Comparison of ENCODE assay signal across 37 cellular contexts in genomic region chr20:49517509-49518100, GRCh38. TPM values are rescaled to one million over a fixed set of nuclear protein-coding genes. Genes with fewer than 3 reads are reported as not detected.
DNase-seq lines count a peak whose midpoint lies in the region; ATAC-seq, FAIRE-seq and TF ChIP-seq lines count a peak whose summit lies in the region.
"Had no signal": no experiment of that assay in that cellular context is flagged by ENCODE, and none has a peak within 500 bp of the region (broad histone marks: within the 10 kb centered on the region; RNA-seq: fewer than 3 reads in every experiment).

No MANE protein-coding gene starts in this region.

- TF ChIP-seq POLR2A in IMR-90 (IDR thresholded peaks at IDR 0.05; ENCODE audit: low read depth, low read length): no peak

- peaks cover 14% of the 10 kb centered on the region for H3K27me3 ChIP-seq in IMR-90 (ENCODE audit: control insufficient read depth, insufficient read depth, low read length)
- H3K27me3 ChIP-seq: BLaER1 treated with 17β-estradiol and CSF1 and Interleukin-3, amounts not matched to agents 10 nM and 100 nM; body of pancreas; ovary; testis; vagina had no signal

- no peak overlapping the region for H3K23ac ChIP-seq in IMR-90 (ENCODE audit: low read depth, low read length)

- no peaks in the 10 kb centered on the region for H3K27me3 Mint-ChIP-seq in chondrocyte (ENCODE audit: low read depth)

- no peak for TF ChIP-seq CTCF in IMR-90 (conservative IDR thresholded peaks at IDR 0.05; ENCODE audit: low read depth, low read length)
- no peak for TF ChIP-seq CTCF in chondrocyte (IDR thresholded peaks at IDR 0.05)
- no peak for TF ChIP-seq CTCF in GM20000 (IDR thresholded peaks at IDR 0.05; ENCODE audit: extremely low read depth, missing control alignments)

- no peaks in the 10 kb centered on the region for H3K9me3 Mint-ChIP-seq in chondrocyte (ENCODE audit: low read depth)
- H3K9me3 Mint-ChIP-seq: activated CD4-positive, alpha-beta memory T cell treated with anti-CD3 and anti-CD28 coated beads, Interleukin-2, amount 10 ng/mL, durations not matched to agents 7 days and 5 days; activated T-helper 1 cell treated with anti-CD3 and anti-CD28 coated beads, Interleukin-12 subunit alpha, Interleukin-12 subunit beta, Interleukin-2, Interleukin-4 antibody, amounts not matched to agents 30 ng/mL and 10 ng/mL and 1 ng/mL, durations not matched to agents 14 hours and 24 hours and 36 hours; central memory CD8-positive, alpha-beta T cell; natural killer cell treated with Interleukin-12 subunit alpha and Interleukin-12 subunit beta and Interleukin-15 and Interleukin-18, amount 100 ng/mL, for 72 hours had no signal

- no peak overlapping the region for H3K18ac ChIP-seq in IMR-90 (ENCODE audit: low read depth, low read length)

- no peak overlapping the region for H4K5ac ChIP-seq in IMR-90 (ENCODE audit: low read depth, low read length)

- no peak overlapping the region for H2BK120ac ChIP-seq in IMR-90 (ENCODE audit: low read depth, low read length)

- no peak for ATAC-seq in IMR-90 (ENCODE audit: low read depth)
- ATAC-seq: activated CD4-positive, CD25-positive, alpha-beta regulatory T cell treated with anti-CD3 and anti-CD28 coated beads, Interleukin-2, amount 50 U/mL, for 24 hours; body of pancreas; left colon; mucosa of descending colon; natural killer cell treated with Interleukin-12 subunit alpha and Interleukin-12 subunit beta and Interleukin-15 and Interleukin-18, amount 100 ng/mL, for 72 hours; Right ventricle myocardium inferior; SK-N-SH treated with all-trans-retinoic acid at 6 μM for 48 hours; stimulated activated naive CD8-positive, alpha-beta T cell treated with anti-CD3 and anti-CD28 coated beads, Interleukin-15, Interleukin-2, amounts not matched to agents 100 U/mL and 50 U/mL, for 24 hours had no signal

- in situ Hi-C loops in IMR-90 (cut with MboI; ENCODE audit: low sequenced_read_pairs): no loop called here

- H4K8ac ChIP-seq in IMR-90 (ENCODE audit: low read depth in 2 of 2, low read length in 2 of 2): no peak overlapping the region

- H3K36me3 ChIP-seq in IMR-90 (ENCODE audit: control insufficient read depth, insufficient read depth, low read length): no peaks in the 10 kb centered on the region
- H3K36me3 ChIP-seq: BLaER1 treated with 17β-estradiol and CSF1 and Interleukin-3, amounts not matched to agents 10 nM and 100 nM; esophagus squamous epithelium; ovary; vagina had no signal

- CTCF ChIA-PET in IMR-90 (lab: Yijun Ruan, JAX): no interaction called here

- no peak overlapping the region for H3K14ac ChIP-seq in IMR-90 (replicated peaks; ENCODE audit: low read depth, low read length)

- no peak overlapping the region for H3K4me3 ChIP-seq in IMR-90 (ENCODE audit: insufficient read depth, low read depth, low read length)
- H3K4me3 ChIP-seq: BLaER1 treated with 17β-estradiol and CSF1 and Interleukin-3, amounts not matched to agents 10 nM and 100 nM; body of pancreas; esophagus squamous epithelium; mucosa of descending colon; ovary; testis; vagina had no signal

- WGBS in IMR-90 (ENCODE audit: extremely low coverage in 2 of 2, insufficient read length in 1 of 2), 2 experiments: 60% methylated on average over 2 of the region's 10 CpGs; no CpG with 5 or more reads in 1 of the 2 experiments

- H3K27ac ChIP-seq in IMR-90 (ENCODE audit: insufficient read depth, low read length): no peak overlapping the region
- H3K27ac ChIP-seq: BLaER1 treated with 17β-estradiol and CSF1 and Interleukin-3, amounts not matched to agents 10 nM and 100 nM; body of pancreas; ovary; testis; vagina had no signal

- H3K4me3 Mint-ChIP-seq in chondrocyte (ENCODE audit: unreplicated experiment): no peak overlapping the region
- H3K4me3 Mint-ChIP-seq: activated CD4-positive, alpha-beta memory T cell treated with anti-CD3 and anti-CD28 coated beads, Interleukin-2, amount 10 ng/mL, durations not matched to agents 7 days and 5 days; activated naive CD4-positive, alpha-beta T cell treated with anti-CD3 and anti-CD28 coated beads for 36 hours; activated T-helper 1 cell treated with anti-CD3 and anti-CD28 coated beads, Interleukin-12 subunit alpha, Interleukin-12 subunit beta, Interleukin-2, Interleukin-4 antibody, amounts not matched to agents 30 ng/mL and 10 ng/mL and 1 ng/mL, durations not matched to agents 14 hours and 24 hours and 36 hours; central memory CD8-positive, alpha-beta T cell; natural killer cell treated with Interleukin-12 subunit alpha and Interleukin-12 subunit beta and Interleukin-15 and Interleukin-18, amount 100 ng/mL, for 72 hours had no signal

- BruUV-seq in IMR-90 (replicated peaks; lab: Mats Ljungman, UMichigan): no TSS peak

- peak overlapping the region; percentile 17 for H2AFZ ChIP-seq in IMR-90 (replicated peaks; ENCODE audit: low read length, poor library complexity)

- DNase-seq in IMR-90: no peak
- DNase-seq in chondrocyte (ENCODE audit: low spot score): no peak
- peak; percentile 40 for DNase-seq in myocyte (ENCODE audit: low read depth)
- no peak for DNase-seq in urothelium cell line (ENCODE audit: low spot score)
- no peak for DNase-seq in GM20000 (ENCODE audit: low spot score)
- no peak for DNase-seq in NCI-H2029 treated with DMSO at 0.1 percent for 48 hours (lab: John Stamatoyannopoulos, UW)
- DNase-seq in EL: no peak
- DNase-seq: activated CD4-positive, alpha-beta memory T cell treated with anti-CD3 and anti-CD28 coated beads, Interleukin-2, amount 10 ng/mL, durations not matched to agents 7 days and 5 days; activated CD8-positive, alpha-beta memory T cell treated with anti-CD3 and anti-CD28 coated beads, Interleukin-2, amount 50 U/mL, for 4 hours; activated naive CD4-positive, alpha-beta T cell treated with anti-CD3 and anti-CD28 coated beads for 36 hours; body of pancreas; dermis blood vessel endothelial cell; DMS53; esophagus squamous epithelium; hippocampal formation; KG1; left colon; mammary epithelial cell; mucosa of descending colon; NCI-H1105 treated with DMSO at 0.1 percent for 48 hours; NCI-H187 treated with DMSO at 0.1 percent for 48 hours; NCI-H524 treated with DMSO at 0.1 percent for 48 hours; ovary; stimulated activated CD4-positive, alpha-beta T cell treated with anti-CD3 and anti-CD28 coated beads, Interleukin-1b, Interleukin-23, amount 100 ng/mL, for 48 hours; stimulated activated naive CD8-positive, alpha-beta T cell treated with anti-CD3 and anti-CD28 coated beads, Interleukin-15, Interleukin-2, amounts not matched to agents 100 U/mL and 50 U/mL, for 24 hours; T-helper 2 cell; testis had no signal

- peak; percentile 77 for FAIRE-seq in urothelium cell line (lab: Jason Lieb, UNC)
- FAIRE-seq: G401.6 had no signal

- H2BK15ac ChIP-seq in IMR-90 (ENCODE audit: low read depth, low read length): no peak overlapping the region

- dilution Hi-C loops in IMR-90 (cut with HindIII; ENCODE audit: low sequenced_read_pairs, unreplicated experiment): no loop called here

- H2BK20ac ChIP-seq in IMR-90 (ENCODE audit: low read depth, low read length): no peak overlapping the region

- POLR2A ChIA-PET in IMR-90 (lab: Charles Lee; ENCODE audit: unreplicated experiment): no interaction called here

- no peak overlapping the region for H3K4ac ChIP-seq in IMR-90 (ENCODE audit: low read depth, low read length)

- no peak overlapping the region for H2AK5ac ChIP-seq in IMR-90 (ENCODE audit: low read depth, low read length)

- no peaks in the 10 kb centered on the region for H3K9me1 ChIP-seq in IMR-90 (ENCODE audit: insufficient read depth, low read length)

- TF ChIP-seq RAD21 in IMR-90 (IDR thresholded peaks at IDR 0.05; ENCODE audit: low read length): no peak

- H3K36me3 Mint-ChIP-seq in chondrocyte (ENCODE audit: low read depth): peaks cover 50% of the 10 kb centered on the region
- H3K36me3 Mint-ChIP-seq: natural killer cell treated with Interleukin-12 subunit alpha and Interleukin-12 subunit beta and Interleukin-15 and Interleukin-18, amount 100 ng/mL, for 72 hours had no signal

- H3K4me1 ChIP-seq in IMR-90 (ENCODE audit: control insufficient read depth, insufficient read depth, low read length): no peaks in the 10 kb centered on the region
- H3K4me1 ChIP-seq: body of pancreas, testis, vagina had no signal

- H3K79me1 ChIP-seq in IMR-90 (ENCODE audit: low read depth in 1 of 2, low read length in 2 of 2): no peaks in the 10 kb centered on the region

- H2BK5ac ChIP-seq in IMR-90 (ENCODE audit: low read depth, low read length, poor library complexity, severe bottlenecking): no peak overlapping the region

- H4K20me1 ChIP-seq in IMR-90 (ENCODE audit: insufficient read depth, low read length): no peaks in the 10 kb centered on the region
- H4K20me1 ChIP-seq: BLaER1 treated with 17β-estradiol and CSF1 and Interleukin-3, amounts not matched to agents 10 nM and 100 nM had no signal

- intact Hi-C loops in IMR-90 (cut with micrococcal nuclease): no loop called here

- H3K9me3 ChIP-seq in IMR-90 (ENCODE audit: control insufficient read depth, insufficient read depth, low read length): no peaks in the 10 kb centered on the region
- H3K9me3 ChIP-seq: BLaER1 treated with 17β-estradiol and CSF1 and Interleukin-3, amounts not matched to agents 10 nM and 100 nM; body of pancreas; esophagus squamous epithelium; mucosa of descending colon; ovary; testis; vagina had no signal

- no peak overlapping the region for H3K9ac ChIP-seq in IMR-90 (ENCODE audit: low read depth, low read length)
- H3K9ac ChIP-seq: BLaER1 treated with 17β-estradiol and CSF1 and Interleukin-3, amounts not matched to agents 10 nM and 100 nM had no signal

- H2AK9ac ChIP-seq in IMR-90 (replicated peaks; ENCODE audit: low read depth, low read length, poor library complexity): no peak overlapping the region

- no peak overlapping the region for H4K91ac ChIP-seq in IMR-90 (ENCODE audit: insufficient read depth, low read depth, low read length)

- H3K4me1 Mint-ChIP-seq in chondrocyte (ENCODE audit: low read depth): peaks cover 8% of the 10 kb centered on the region
- H3K4me1 Mint-ChIP-seq: activated CD4-positive, alpha-beta memory T cell treated with anti-CD3 and anti-CD28 coated beads, Interleukin-2, amount 10 ng/mL, durations not matched to agents 7 days and 5 days had no signal

- H3K27ac Mint-ChIP-seq in chondrocyte (ENCODE audit: unreplicated experiment): peak overlapping the region; percentile 32
- H3K27ac Mint-ChIP-seq: activated CD4-positive, alpha-beta memory T cell treated with anti-CD3 and anti-CD28 coated beads, Interleukin-2, amount 10 ng/mL, durations not matched to agents 7 days and 5 days; activated naive CD4-positive, alpha-beta T cell treated with anti-CD3 and anti-CD28 coated beads for 36 hours; activated T-helper 1 cell treated with anti-CD3 and anti-CD28 coated beads, Interleukin-12 subunit alpha, Interleukin-12 subunit beta, Interleukin-2, Interleukin-4 antibody, amounts not matched to agents 30 ng/mL and 10 ng/mL and 1 ng/mL, durations not matched to agents 14 hours and 24 hours and 36 hours; natural killer cell treated with Interleukin-12 subunit alpha and Interleukin-12 subunit beta and Interleukin-15 and Interleukin-18, amount 100 ng/mL, for 72 hours had no signal

- H3K4me2 ChIP-seq in IMR-90 (ENCODE audit: low read depth, low read length): no peak overlapping the region

- H3K56ac ChIP-seq in IMR-90 (ENCODE audit: extremely low read depth, insufficient read depth, low read length): no peak overlapping the region

RNA-seq across cellular contexts. Expression of gene KCNB1, which starts 35.1 kb away (rescaled TPM):
- total RNA-seq in IMR-90 (2012; rRNA removed): not detected in 2 replicates
- polyA plus RNA-seq in IMR-90 (2012; rRNA removed): 0.05 TPM in 1 of 2 replicates, not detected in the other
- 0.02 TPM in 1 of 2 replicates, not detected in the other for polyA plus RNA-seq in IMR-90 (2012; cell fraction: cytosol; rRNA removed)
- polyA plus RNA-seq in IMR-90 (2012; cell fraction: nucleus; rRNA removed; ENCODE audit: low replicate concordance): 0.01 TPM in 2 replicates
- total RNA-seq in chondrocyte: 1.2 to 17.8 TPM (median 1.3 TPM) in 3 replicates
- 6.1 and 9.0 TPM in 2 replicates for total RNA-seq in myocyte
- 10.9 TPM for polyA plus RNA-seq in myocyte (2012)
- total RNA-seq: activated naive CD4-positive, alpha-beta T cell treated with anti-CD3 and anti-CD28 coated beads for 36 hours; dermis blood vessel endothelial cell; natural killer cell treated with Interleukin-12 subunit alpha and Interleukin-12 subunit beta and Interleukin-15 and Interleukin-18, amount 100 ng/mL, for 72 hours had no signal

RNA-seq across cellular contexts. Expression of gene PTGIS, which starts 50.3 kb away (rescaled TPM):
- total RNA-seq in IMR-90 (2012; rRNA removed): 1.1 and 1.6 TPM in 2 replicates
- 2.4 and 2.6 TPM in 2 replicates for polyA plus RNA-seq in IMR-90 (2012; rRNA removed)
- 1.3 and 4.5 TPM in 2 replicates for polyA plus RNA-seq in IMR-90 (2012; cell fraction: cytosol; rRNA removed)
- 1.7 and 2.0 TPM in 2 replicates for polyA plus RNA-seq in IMR-90 (2012; cell fraction: nucleus; rRNA removed; ENCODE audit: low replicate concordance)
- 88.7 to 165 TPM (median 91.5 TPM) in 3 replicates for total RNA-seq in chondrocyte
- total RNA-seq in myocyte: 1.2 and 1.5 TPM in 2 replicates
- polyA plus RNA-seq in myocyte (2012): 4.2 TPM
- total RNA-seq: activated naive CD4-positive, alpha-beta T cell treated with anti-CD3 and anti-CD28 coated beads for 36 hours; MCF 10A had no signal
- polyA plus RNA-seq: mammary epithelial cell had no signal

Comparison
In these comparisons a context has a peak if more than half of its experiments do, and no peak if none do; other contexts are left out.
1. RNA of gene PTGIS, which starts 50.3 kb away (total RNA-seq): 88.7 to 165 TPM in chondrocyte; 1.1 to 1.6 TPM in IMR-90 and 1.2 to 1.5 TPM in myocyte; every median in the first group is over 10 times any median in the second.